8 cellular contexts compared by ENCODE assay signal in the genomic region with DNA sequence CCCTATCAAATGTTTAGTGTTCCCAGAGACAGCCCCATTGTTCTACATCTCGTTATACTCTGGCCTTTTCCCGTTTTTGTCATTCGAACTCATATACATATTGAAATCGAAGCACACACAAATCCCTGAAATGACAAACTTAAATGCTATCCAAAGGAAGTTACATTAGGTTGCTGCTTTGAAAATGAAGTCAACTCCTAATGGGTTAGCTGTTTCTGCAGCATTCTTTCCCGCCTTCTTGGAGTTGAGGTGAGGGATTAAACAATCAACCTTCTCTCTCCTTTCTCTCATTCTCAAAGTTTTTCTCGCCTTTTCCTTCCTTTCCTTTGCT. TPM values are rescaled to one million over a fixed set of nuclear protein-coding genes. Genes with fewer than 3 reads are reported as not detected.
DNase-seq lines count a peak whose midpoint lies in the region; ATAC-seq, FAIRE-seq and TF ChIP-seq lines count a peak whose summit lies in the region.

No MANE protein-coding gene starts in this region.

- H3K9me3 ChIP-seq in A549 (no peaks in the 10 kb centered on the region), vagina (no peaks in the 10 kb centered on the region)

- H3K27me3 ChIP-seq in vagina = no peaks in the 10 kb centered on the region

- peak; percentile 39 for FAIRE-seq in A549 (lab: Jason Lieb, UNC)

- no peak for TF ChIP-seq RAD21 in A549 (conservative IDR thresholded peaks at IDR 0.05 in 1 of 2, IDR thresholded peaks at IDR 0.05 in 1 of 2)

- TF ChIP-seq POLR2A in A549 (IDR thresholded peaks at IDR 0.05; ENCODE audit: low read length) = no peak
- no peak for TF ChIP-seq POLR2A in lower leg skin (IDR thresholded peaks at IDR 0.05)
- TF ChIP-seq POLR2A in vagina (IDR thresholded peaks at IDR 0.05) = no peak

- WGBS in A549 (ENCODE audit: missing lambda C conversion rate) = 62% methylated on average over 6 of the region's 6 CpGs
- 10 to 14% methylated on average over 6 of the region's 6 CpGs for WGBS in lower leg skin, 2 donors

- H3K4me3 ChIP-seq in A549 (peak overlapping the region; percentile 50), HFF-Myc (replicated peaks; ENCODE audit: low read depth, low read length) (peak overlapping the region; percentile 51), lower leg skin (ENCODE audit: low read depth, poor library complexity, severe bottlenecking) (peak overlapping the region; percentile 62), vagina (peak overlapping the region; percentile 78 to 86)

- CTCF ChIA-PET in A549 (lab: Yijun Ruan, JAX) = interaction anchor here (0.8 to 2.5 kb wide), 6 partner anchors 23 to 301 kb away, joined by 3 to 12 read pairs (median 4); a partner anchor contains a TSS

- ATAC-seq in A549 = no peak
- no peak for ATAC-seq in GM18517 (IDR thresholded peaks at IDR 0.05; ENCODE audit: unreplicated experiment)

- H3K4me1 ChIP-seq in A549 = peaks cover 18% of the 10 kb centered on the region
- H3K4me1 ChIP-seq in vagina = peaks cover 35% of the 10 kb centered on the region

- TF ChIP-seq CTCF in A549 (IDR thresholded peaks at IDR 0.05) (no peak), HFF-Myc (IDR thresholded peaks at IDR 0.05; ENCODE audit: low read depth, low read length, missing control alignments) (no peak), lower leg skin (IDR thresholded peaks at IDR 0.05) (no peak), vagina (IDR thresholded peaks at IDR 0.05) (no peak)

- H3K36me3 ChIP-seq in vagina = peaks cover 0 to 5% of the 10 kb centered on the region in 2 donors

- H3K27ac ChIP-seq in A549 (peak overlapping the region; percentile 83 to 89), angular gyrus (ENCODE audit: low read depth, low read length) (peak overlapping the region; percentile 92), vagina (peak overlapping the region; percentile 92)

- intact Hi-C loops in lower leg skin (cut with DNase I; ENCODE audit: low total_unique reads) (no loop called here), vagina (cut with DNase I) (no loop called here)

- no peak for TF ChIP-seq EP300 in A549 (IDR thresholded peaks at IDR 0.05)

- H3K4me2 ChIP-seq in A549 = peak overlapping the region; percentile 81

- POLR2A ChIA-PET in A549 (lab: Yijun Ruan, JAX) = interaction anchor here (2.3 kb wide), 1 partner anchor 36 kb away, joined by 22 read pairs; a partner anchor contains a TSS

- no peak for DNase-seq in A549 (ENCODE audit: low read depth in 1 of 2, low spot score in 1 of 2)
- DNase-seq in HFF-Myc (ENCODE audit: extremely low read depth, low read depth) = no peak
- no peak for DNase-seq in lower leg skin (ENCODE audit: low spot score in 2 of 2)
- no peak for DNase-seq in vagina (ENCODE audit: extremely low spot score in 2 of 2)
- DNase-seq in Kasumi-1 (lab: John Stamatoyannopoulos, UW) = no peak
- no peak for DNase-seq in mesenteric fat pad (ENCODE audit: low spot score)

TF ChIP-seq in A549, 52 proteins besides CTCF, POLR2A, EP300 and RAD21:
- TF ChIP-seq CHD4 (IDR thresholded peaks at IDR 0.05; ENCODE audit: borderline replicate concordance) (no peak), CBX2 (IDR thresholded peaks at IDR 0.05; ENCODE audit: borderline replicate concordance, low read depth) (no peak), HEYL (CRISPR knock-in tag; IDR thresholded peaks at IDR 0.05) (no peak)
- TF ChIP-seq, protein P1, sequence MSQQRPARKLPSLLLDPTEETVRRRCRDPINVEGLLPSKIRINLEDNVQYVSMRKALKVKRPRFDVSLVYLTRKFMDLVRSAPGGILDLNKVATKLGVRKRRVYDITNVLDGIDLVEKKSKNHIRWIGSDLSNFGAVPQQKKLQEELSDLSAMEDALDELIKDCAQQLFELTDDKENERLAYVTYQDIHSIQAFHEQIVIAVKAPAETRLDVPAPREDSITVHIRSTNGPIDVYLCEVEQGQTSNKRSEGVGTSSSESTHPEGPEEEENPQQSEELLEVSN (IDR thresholded peaks at IDR 0.05; ENCODE audit: borderline replicate concordance, low read depth) = no peak

RNA-seq across cellular contexts. Expression of a gene that starts 0.6 kb away (rescaled TPM):
- polyA plus RNA-seq in A549 (2011; rRNA removed) (26.5 and 40.5 TPM in 2 replicates), A549 (2017; fragmentation: RNase III; extraction: RNeasy Plus Mini Kit Qiagen cat#74134 plus additional on column Dnase treatment) (10.6 to 12.6 TPM (median 11.2 TPM) in 3 replicates)
- 13.8 and 17.9 TPM in 2 replicates for polyA plus RNA-seq in A549 (2012; cell fraction: cytosol; rRNA removed)
- polyA plus RNA-seq in A549 (2012; cell fraction: nucleus; rRNA removed) = 38.6 and 42.8 TPM in 2 replicates
- polyA minus RNA-seq in A549 (2011; rRNA and poly(A)+ RNA removed) = 30.9 and 33.5 TPM in 2 replicates
- total RNA-seq in lower leg skin (10 to 100 TPM in 2 of 4 donors, 1 to 10 TPM in 2; 4.6 to 14.9 (median 11.0) TPM), vagina (46.4 TPM), mesenteric fat pad (18.0 TPM)

RNA-seq across cellular contexts. Expression of a gene that starts 35.8 kb away (rescaled TPM):
- polyA plus RNA-seq in A549 (2011; rRNA removed) = 162 and 227 TPM in 2 replicates
- 95.6 and 106 TPM in 2 replicates for polyA plus RNA-seq in A549 (2012; cell fraction: cytosol; rRNA removed)
- polyA plus RNA-seq in A549 (2012; cell fraction: nucleus; rRNA removed) = 63.2 and 138 TPM in 2 replicates
- 145 to 187 TPM (median 182 TPM) in 3 replicates for polyA plus RNA-seq in A549 (2017; fragmentation: RNase III; extraction: RNeasy Plus Mini Kit Qiagen cat#74134 plus additional on column Dnase treatment)
- polyA minus RNA-seq in A549 (2011; rRNA and poly(A)+ RNA removed) = 264 and 270 TPM in 2 replicates
- 100 to 1,000 TPM in 1 of 4 donors, 10 to 100 TPM in 3; 72.8 to 122 (median 73.4) TPM for total RNA-seq in lower leg skin
- 98.0 TPM for total RNA-seq in vagina
- 141 TPM for total RNA-seq in mesenteric fat pad
